ENCODE assay signal across 8 cellular contexts in genomic region chr2:35410431-35411061, GRCh38.
A peak's percentile ranks its signal among the peaks of the same experiment; 100 is the strongest.
DNase-seq lines count a peak whose midpoint lies in the region; ATAC-seq, FAIRE-seq and TF ChIP-seq lines count a peak whose summit lies in the region.

No MANE protein-coding gene starts in this region.

- H3K27ac ChIP-seq in astrocyte (ENCODE audit: low read depth, low read length) = no peak overlapping the region

- no peaks in the 10 kb centered on the region for H3K9me3 ChIP-seq in astrocyte (ENCODE audit: insufficient read depth, low read depth, low read length)

- TF ChIP-seq CTCF in astrocyte (IDR thresholded peaks at IDR 0.05; ENCODE audit: insufficient read depth, low read depth, low read length) = peak; percentile 89

- H3K4me3 ChIP-seq in astrocyte (ENCODE audit: insufficient read depth, low read depth, low read length) = no peak overlapping the region

- H3K4me1 Mint-ChIP-seq in astrocyte (ENCODE audit: low read depth, unreplicated experiment) = no peaks in the 10 kb centered on the region
- H3K4me1 Mint-ChIP-seq in activated T-helper 17 cell treated with anti-CD3 and anti-CD28 coated beads, Interleukin-2, amount 50 U/mL, for 72 hours = no peaks in the 10 kb centered on the region

- H3K4me2 ChIP-seq in astrocyte (ENCODE audit: low read length) = no peak overlapping the region

- ATAC-seq in GM18867 (IDR thresholded peaks at IDR 0.05; ENCODE audit: unreplicated experiment) (peak; percentile 84), HG03159 (IDR thresholded peaks at IDR 0.05; ENCODE audit: unreplicated experiment) (peak; percentile 88)
- ATAC-seq in activated T-helper 17 cell treated with anti-CD3 and anti-CD28 coated beads, Interleukin-2, amount 50 U/mL, for 72 hours (replicated peaks) = no peak

- no peaks in the 10 kb centered on the region for H3K36me3 ChIP-seq in astrocyte (ENCODE audit: insufficient read depth, low read length)

- FAIRE-seq in astrocyte (lab: Jason Lieb, UNC) = no peak

- H3K36me3 Mint-ChIP-seq in astrocyte (ENCODE audit: low read depth, unreplicated experiment) = no peaks in the 10 kb centered on the region
- H3K36me3 Mint-ChIP-seq in activated T-helper 17 cell treated with anti-CD3 and anti-CD28 coated beads, Interleukin-2, amount 50 U/mL, for 72 hours (ENCODE audit: low read depth) = no peaks in the 10 kb centered on the region

- H3K27me3 Mint-ChIP-seq in astrocyte (ENCODE audit: low read depth, unreplicated experiment) = no peaks in the 10 kb centered on the region
- no peaks in the 10 kb centered on the region for H3K27me3 Mint-ChIP-seq in activated T-helper 17 cell treated with anti-CD3 and anti-CD28 coated beads, Interleukin-2, amount 50 U/mL, for 72 hours

- DNase-seq in COLO668 (lab: John Stamatoyannopoulos, UW; ENCODE audit: unreplicated experiment) (peak; percentile 39), OCI-M1 (lab: John Stamatoyannopoulos, UW) (peak; percentile 68), astrocyte (ENCODE audit: low read depth) (peak; percentile 14), iPS-NIHi11 (ENCODE audit: low spot score) (peak; percentile 53)
- peak; percentile 47 to 49 for DNase-seq in stimulated activated CD4-positive, alpha-beta T cell treated with anti-CD3 and anti-CD28 coated beads, Interleukin-2, amount 100 ng/mL, for 48 hours

- H3K27me3 ChIP-seq in astrocyte (ENCODE audit: insufficient read depth, low read length) = no peaks in the 10 kb centered on the region

- H3K9ac ChIP-seq in astrocyte (ENCODE audit: low read length) = no peak overlapping the region

- H3K4me1 ChIP-seq in astrocyte (ENCODE audit: insufficient read depth, low read length) = no peaks in the 10 kb centered on the region

- no peak overlapping the region for H3K4me3 Mint-ChIP-seq in astrocyte (ENCODE audit: unreplicated experiment)
- no peak overlapping the region for H3K4me3 Mint-ChIP-seq in activated T-helper 17 cell treated with anti-CD3 and anti-CD28 coated beads, Interleukin-2, amount 50 U/mL, for 72 hours

- H3K79me2 ChIP-seq in astrocyte (ENCODE audit: insufficient read depth, low read length) = no peaks in the 10 kb centered on the region

- no peak overlapping the region for H2AFZ ChIP-seq in astrocyte (ENCODE audit: low read depth, low read length)

- no peaks in the 10 kb centered on the region for H4K20me1 ChIP-seq in astrocyte (ENCODE audit: insufficient read depth, low read length)

- H3K27ac Mint-ChIP-seq in astrocyte (ENCODE audit: unreplicated experiment) = no peak overlapping the region
- no peak overlapping the region for H3K27ac Mint-ChIP-seq in activated T-helper 17 cell treated with anti-CD3 and anti-CD28 coated beads, Interleukin-2, amount 50 U/mL, for 72 hours

- no peaks in the 10 kb centered on the region for H3K9me3 Mint-ChIP-seq in astrocyte (ENCODE audit: unreplicated experiment)
- H3K9me3 Mint-ChIP-seq in activated T-helper 17 cell treated with anti-CD3 and anti-CD28 coated beads, Interleukin-2, amount 50 U/mL, for 72 hours = no peaks in the 10 kb centered on the region

Comparison
In these comparisons a context has a peak if more than half of its experiments do, and no peak if none do; other contexts are left out.
1. DNase-seq: peak in every context shown above with its lines; median percentile 68 in OCI-M1; 53 in iPS-NIHi11; 48 in stimulated activated CD4-positive, alpha-beta T cell treated with anti-CD3 and anti-CD28 coated beads, Interleukin-2, amount 100 ng/mL, for 48 hours; 39 in COLO668; 14 in astrocyte.